Comparison of ENCODE assay signal across 8 cellular contexts in the genomic region with DNA sequence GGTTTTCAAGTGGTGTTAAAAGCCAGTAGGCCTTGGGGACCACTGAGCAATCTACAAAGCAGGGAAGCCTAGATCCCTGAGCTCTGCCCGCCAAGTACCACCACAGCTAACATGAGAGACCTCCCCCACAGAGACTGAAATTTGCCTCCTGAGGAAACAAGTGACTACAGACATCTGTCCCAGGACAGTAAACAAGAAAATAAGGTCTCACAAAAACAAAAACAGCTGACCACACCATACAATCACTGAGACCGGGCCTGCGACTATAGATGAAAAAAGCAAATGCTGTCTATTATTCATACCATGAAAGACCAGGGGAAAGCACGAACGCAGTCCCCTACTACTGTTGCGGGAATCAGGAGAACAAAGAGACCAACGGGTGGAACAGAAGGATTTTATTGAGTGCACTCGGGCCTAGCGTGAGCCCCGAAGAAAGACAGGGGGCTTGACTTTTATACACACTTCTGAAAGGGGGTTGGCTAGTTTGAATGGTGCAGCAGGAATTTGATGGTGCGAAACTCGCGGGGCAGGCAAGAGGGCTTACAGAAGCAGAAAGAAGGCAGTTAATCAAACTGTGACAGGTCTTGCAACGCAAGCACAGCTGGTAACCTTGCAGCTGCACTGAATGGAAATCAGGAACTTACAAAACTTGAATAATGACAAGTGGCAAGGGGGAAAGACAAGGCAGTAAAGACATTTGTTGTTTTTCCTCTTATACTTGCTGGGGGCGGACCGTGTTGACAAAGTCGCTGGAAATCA. TPM values are rescaled to one million over a fixed set of nuclear protein-coding genes. Genes with fewer than 3 reads are reported as not detected.
A peak's percentile ranks its signal among the peaks of the same experiment; 100 is the strongest.
DNase-seq lines count a peak whose midpoint lies in the region; ATAC-seq and TF ChIP-seq lines count a peak whose summit lies in the region.
"Not testable (repeated sequence)": the region's sequence is repeated elsewhere in the genome, so short reads cannot be mapped to it uniquely, and the experiment has no call there.

No MANE protein-coding gene starts in this region.

- H3K4me3 ChIP-seq in Karpas-422 (ENCODE audit: low read length) (peak overlapping the region; percentile 60), neural cell (ENCODE audit: low read length) (peak overlapping the region; percentile 61)
- H3K4me3 ChIP-seq in fibroblast of pulmonary artery (replicated peaks; ENCODE audit: low read depth, low read length) = not testable (repeated sequence)

- TF ChIP-seq CTCF in fibroblast of pulmonary artery (IDR thresholded peaks at IDR 0.05; ENCODE audit: low read length, missing control alignments); neural cell (IDR thresholded peaks at IDR 0.05; ENCODE audit: poor library complexity, severe bottlenecking): not testable (repeated sequence)

- H3F3A ChIP-seq in neural cell (ENCODE audit: insufficient read depth, low read length, poor library complexity, severe bottlenecking) = not testable (repeated sequence)

- not testable (repeated sequence) for H4K20me1 ChIP-seq in Karpas-422 (ENCODE audit: insufficient read depth, low read depth, low read length); neural cell (ENCODE audit: insufficient read depth)

- peak overlapping the region; percentile 99 for H3K27ac ChIP-seq in Karpas-422 (ENCODE audit: low read length)
- H3K27ac ChIP-seq in neural cell (ENCODE audit: low read length) = not testable (repeated sequence)

- not testable (repeated sequence) for H3K36me3 ChIP-seq in Karpas-422 (ENCODE audit: insufficient read depth, low read length); neural cell (ENCODE audit: insufficient read depth, low read length)

- H3K9me3 Mint-ChIP-seq in stimulated activated naive CD8-positive, alpha-beta T cell treated with anti-CD3 and anti-CD28 coated beads, Interleukin-15, amount 100 ng/mL, for 72 hours = not testable (repeated sequence)

- H3K9me2 ChIP-seq in Karpas-422 (replicated peaks; ENCODE audit: insufficient read depth, low read length); neural cell (ENCODE audit: insufficient read depth, low read length): not testable (repeated sequence)

- DNase-seq in DMS79 treated with DMSO at 0.1 percent for 48 hours (lab: John Stamatoyannopoulos, UW) (peak; percentile 4), GOT3 (lab: John Stamatoyannopoulos, UW) (peak; percentile 48), Karpas-422 (peak; percentile 84), SK-MEL-5 (ENCODE audit: low read depth, low spot score) (peak; percentile 47), fibroblast of pulmonary artery (ENCODE audit: low read depth) (peak; percentile 8)
- DNase-seq in activated effector memory CD4-positive, alpha-beta T cell treated with anti-CD3 and anti-CD28 coated beads, Interleukin-2, amount 50 U/mL, for 16 hours = peak; percentile 72
- peak; percentile 41 to 52 for DNase-seq in stimulated activated naive CD8-positive, alpha-beta T cell treated with anti-CD3 and anti-CD28 coated beads, Interleukin-15, amount 100 ng/mL, for 72 hours

- TF ChIP-seq RAD21 in neural cell (conservative IDR thresholded peaks at IDR 0.05) = not testable (repeated sequence)

- not testable (repeated sequence) for TF ChIP-seq EP300 in neural cell (conservative IDR thresholded peaks at IDR 0.05; ENCODE audit: poor library complexity, severe bottlenecking)

- not testable (repeated sequence) for H3K79me2 ChIP-seq in Karpas-422 (ENCODE audit: low read length); neural cell (replicated peaks; ENCODE audit: insufficient read depth, low read length)

- H3K27me3 ChIP-seq in Karpas-422 (ENCODE audit: low read length); neural cell (ENCODE audit: insufficient read depth, low read depth, low read length): not testable (repeated sequence)

- peak overlapping the region; percentile 75 for H3K9ac ChIP-seq in Karpas-422 (ENCODE audit: low read length)
- not testable (repeated sequence) for H3K9ac ChIP-seq in neural cell (ENCODE audit: low read length)

- H3K27me3 Mint-ChIP-seq in stimulated activated naive CD8-positive, alpha-beta T cell treated with anti-CD3 and anti-CD28 coated beads, Interleukin-15, amount 100 ng/mL, for 72 hours = not testable (repeated sequence)

- not testable (repeated sequence) for H2AFZ ChIP-seq in Karpas-422 (ENCODE audit: low read length); neural cell (ENCODE audit: low read depth, low read length)

- peaks cover 24% of the 10 kb centered on the region for H3K4me1 ChIP-seq in Karpas-422 (ENCODE audit: low read length)

- H3K4me2 ChIP-seq in Karpas-422 (ENCODE audit: low read depth, low read length, poor library complexity, severe bottlenecking) = peak overlapping the region; percentile 66
- H3K4me2 ChIP-seq in neural cell (ENCODE audit: low read length) = not testable (repeated sequence)

- not testable (repeated sequence) for H3K9me3 ChIP-seq in Karpas-422 (ENCODE audit: low read length); neural cell (ENCODE audit: low read length)

- peak overlapping the region; percentile 52 to 94 for H3K27ac Mint-ChIP-seq in stimulated activated naive CD8-positive, alpha-beta T cell treated with anti-CD3 and anti-CD28 coated beads, Interleukin-15, amount 100 ng/mL, for 72 hours

- peaks cover 23% of the 10 kb centered on the region for H3K4me1 Mint-ChIP-seq in stimulated activated naive CD8-positive, alpha-beta T cell treated with anti-CD3 and anti-CD28 coated beads, Interleukin-15, amount 100 ng/mL, for 72 hours

- not testable (repeated sequence) for ATAC-seq in stimulated activated naive CD8-positive, alpha-beta T cell treated with anti-CD3 and anti-CD28 coated beads, Interleukin-15, amount 100 ng/mL, for 72 hours

- in situ Hi-C loops in SK-MEL-5 (cut with HindIII; ENCODE audit: low pct_unique_long_range_greater_than_20kb, low sequenced_read_pairs) = not testable (repeated sequence)

- H3K4me3 Mint-ChIP-seq in stimulated activated naive CD8-positive, alpha-beta T cell treated with anti-CD3 and anti-CD28 coated beads, Interleukin-15, amount 100 ng/mL, for 72 hours = peak overlapping the region; percentile 53 to 56

RNA-seq across cellular contexts. Expression of a gene that starts 47.0 kb away (rescaled TPM):
- not detected in 2 replicates for total RNA-seq in Karpas-422 (2014; rRNA removed; shearing (Covaris generic); ENCODE audit: low replicate concordance)
- total RNA-seq in SK-MEL-5 (2014; rRNA removed; shearing (Covaris generic)) = not detected in 2 replicates
- polyA plus RNA-seq in SK-MEL-5 (2015; cell fraction: cytosol; rRNA removed) = not detected in 2 replicates
- not detected in 2 replicates for polyA plus RNA-seq in SK-MEL-5 (2015; cell fraction: nucleus; rRNA removed)
- polyA plus RNA-seq in neural cell = not detected in 2 replicates
- polyA minus RNA-seq in neural cell = not detected in 2 replicates

Comparison
In these comparisons a context has a peak if more than half of its experiments do, and no peak if none do; other contexts are left out.
1. DNase-seq: peak in every context shown above with its lines; median percentile 84 in Karpas-422; 72 in activated effector memory CD4-positive, alpha-beta T cell treated with anti-CD3 and anti-CD28 coated beads, Interleukin-2, amount 50 U/mL, for 16 hours; 48 in GOT3; 47 in SK-MEL-5; 46 in stimulated activated naive CD8-positive, alpha-beta T cell treated with anti-CD3 and anti-CD28 coated beads, Interleukin-15, amount 100 ng/mL, for 72 hours; 8 in fibroblast of pulmonary artery; 4 in DMS79 treated with DMSO at 0.1 percent for 48 hours.